In the genomic region with DNA sequence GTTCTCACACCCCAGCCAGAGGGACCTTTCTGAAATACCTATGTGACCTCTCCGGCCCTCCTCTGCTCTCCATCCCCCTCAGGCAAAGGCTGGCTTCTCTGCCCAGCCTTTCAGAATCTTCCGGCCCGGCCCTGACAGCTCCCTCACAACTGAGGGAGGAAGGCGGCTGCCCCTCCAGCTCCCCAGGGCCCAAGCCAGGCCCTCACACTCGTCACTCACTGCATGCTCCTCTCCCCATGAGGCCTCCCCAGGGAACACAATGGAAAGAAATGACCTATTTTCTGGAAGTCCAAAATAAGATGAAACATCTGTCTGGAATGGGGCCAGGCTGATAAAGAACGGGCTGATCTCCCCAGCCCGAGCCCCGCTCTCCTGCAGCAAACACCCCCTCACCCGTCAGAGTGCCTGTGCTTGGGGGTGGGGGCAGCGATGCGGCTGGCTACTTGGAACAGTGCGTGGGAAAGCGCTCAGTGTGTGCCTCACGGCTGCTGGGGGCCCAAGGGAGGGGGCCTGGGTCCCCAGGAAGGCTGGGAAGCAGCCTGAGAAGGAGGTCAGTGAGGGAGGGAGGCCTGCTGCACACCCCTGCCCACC, we compare ENCODE assay signal across 8 cellular contexts. TPM values are rescaled to one million over a fixed set of nuclear protein-coding genes. Genes with fewer than 3 reads are reported as not detected.
A peak's percentile ranks its signal among the peaks of the same experiment; 100 is the strongest.
DNase-seq lines count a peak whose midpoint lies in the region; ATAC-seq and TF ChIP-seq lines count a peak whose summit lies in the region.

No MANE protein-coding gene starts in this region.

- peak overlapping the region; percentile 94 for H3K27ac ChIP-seq in GM23248
- H3K27ac ChIP-seq in caudate nucleus (ENCODE audit: low read depth, low read length): peak overlapping the region; percentile 71
- peak overlapping the region; percentile 100 for H3K27ac ChIP-seq in smooth muscle cell (ENCODE audit: low read depth)

- H3F3A ChIP-seq in GM23248 (ENCODE audit: insufficient read depth) (peaks cover 78% of the 10 kb centered on the region), smooth muscle cell (ENCODE audit: low read depth) (peaks cover 33% of the 10 kb centered on the region)

- no peak overlapping the region for H2AFZ ChIP-seq in GM23248
- no peak overlapping the region for H2AFZ ChIP-seq in smooth muscle cell (ENCODE audit: low read depth)

- no peaks in the 10 kb centered on the region for H4K20me1 ChIP-seq in GM23248 (ENCODE audit: insufficient read depth)
- H4K20me1 ChIP-seq in smooth muscle cell (ENCODE audit: low read depth): peaks cover 35% of the 10 kb centered on the region

- in situ Hi-C loops in GM23248 (cut with MboI): no loop called here

- H3K4me3 ChIP-seq in GM23248 (peak overlapping the region; percentile 37), smooth muscle cell (no peak overlapping the region)

- H3K79me2 ChIP-seq in GM23248 (ENCODE audit: insufficient read depth) (peaks cover 74% of the 10 kb centered on the region), smooth muscle cell (ENCODE audit: low read depth) (peaks cover 56% of the 10 kb centered on the region)

- H3K4me1 ChIP-seq in GM23248 (ENCODE audit: insufficient read depth) (peaks cover 83% of the 10 kb centered on the region), smooth muscle cell (ENCODE audit: low read depth) (peaks cover 71% of the 10 kb centered on the region)

- WGBS in GM23248 (ENCODE audit: low coverage in 1 of 2, low lambda C conversion rate in 2 of 2, missing lambda C conversion rate in 2 of 2), 2 experiments: 2 to 3% methylated on average over 11 to 14 of the region's 14 CpGs
- 8% methylated on average over 14 of the region's 14 CpGs for WGBS in smooth muscle cell (ENCODE audit: low lambda C conversion rate)

- peak overlapping the region; percentile 79 for H3K9ac ChIP-seq in GM23248
- peak overlapping the region; percentile 61 for H3K9ac ChIP-seq in smooth muscle cell (ENCODE audit: low read depth)

- H3K27me3 ChIP-seq in GM23248 (replicated peaks; ENCODE audit: insufficient read depth): no peaks in the 10 kb centered on the region
- no peaks in the 10 kb centered on the region for H3K27me3 ChIP-seq in smooth muscle cell (ENCODE audit: low read depth)

- H3K36me3 ChIP-seq in GM23248 (ENCODE audit: low read depth): 0 out of 2 replicates have a peak, but pooled peaks cover 5% of the 10 kb centered on the region
- no peaks in the 10 kb centered on the region for H3K36me3 ChIP-seq in smooth muscle cell (ENCODE audit: low read depth)

- no peaks in the 10 kb centered on the region for H3K9me3 ChIP-seq in GM23248 (ENCODE audit: low read depth)
- no peaks in the 10 kb centered on the region for H3K9me3 ChIP-seq in smooth muscle cell (replicated peaks; ENCODE audit: low read depth)

- H3K4me2 ChIP-seq in GM23248 (ENCODE audit: unreplicated experiment) (peak overlapping the region; percentile 61), smooth muscle cell (peak overlapping the region; percentile 76)

- no peaks in the 10 kb centered on the region for H3K9me2 ChIP-seq in GM23248 (ENCODE audit: insufficient read depth)

- TF ChIP-seq CTCF in smooth muscle cell (IDR thresholded peaks at IDR 0.05; ENCODE audit: borderline replicate concordance, insufficient read depth, poor library complexity, severe bottlenecking): no peak

- ATAC-seq in HG02588 (IDR thresholded peaks at IDR 0.05; ENCODE audit: unreplicated experiment) (no peak), GM21515 (IDR thresholded peaks at IDR 0.05; ENCODE audit: unreplicated experiment) (no peak)

- peak; percentile 83 for DNase-seq in GM23248
- DNase-seq in caudate nucleus (lab: John Stamatoyannopoulos, UW): peak in 7 of 61 donors; percentile 13 to 39 (median 33)
- DNase-seq in left kidney (ENCODE audit: low read depth, low spot score): peak; percentile 73
- no peak for DNase-seq in smooth muscle cell (lab: John Stamatoyannopoulos, UW; ENCODE audit: unreplicated experiment)
- DNase-seq in NCI-H526 (lab: John Stamatoyannopoulos, UW): no peak
- no peak for DNase-seq in DMS 273 treated with DMSO at 0.1 percent for 48 hours (lab: John Stamatoyannopoulos, UW)

RNA-seq across cellular contexts. Expression of a gene that starts 11.3 kb away (rescaled TPM):
- total RNA-seq in GM23248 (2014; rRNA removed; shearing (Covaris generic)): 189 and 205 TPM in 2 replicates
- 155 and 163 TPM in 2 replicates for polyA plus RNA-seq in GM23248 (2016; fragmentation: Nextera tagmentation; extraction: Ambion mirVana)
- total RNA-seq in smooth muscle cell: 362 and 370 TPM in 2 replicates
- polyA plus RNA-seq in smooth muscle cell: 390 and 522 TPM in 2 replicates

RNA-seq across cellular contexts. Expression of a gene that starts 22.3 kb away (rescaled TPM):
- not detected in 2 replicates for total RNA-seq in GM23248 (2014; rRNA removed; shearing (Covaris generic))
- polyA plus RNA-seq in GM23248 (2016; fragmentation: Nextera tagmentation; extraction: Ambion mirVana): 0.19 TPM in 1 of 2 replicates, not detected in the other
- 1.4 and 3.9 TPM in 2 replicates for total RNA-seq in smooth muscle cell
- polyA plus RNA-seq in smooth muscle cell: 5.0 and 8.5 TPM in 2 replicates

RNA-seq across cellular contexts. Expression of a gene that starts 45.6 kb away (rescaled TPM):
- not detected in 2 replicates for total RNA-seq in GM23248 (2014; rRNA removed; shearing (Covaris generic))
- polyA plus RNA-seq in GM23248 (2016; fragmentation: Nextera tagmentation; extraction: Ambion mirVana): not detected in 2 replicates
- total RNA-seq in smooth muscle cell: not detected in 2 replicates
- polyA plus RNA-seq in smooth muscle cell: 0.10 TPM in 1 of 2 replicates, not detected in the other

RNA-seq across cellular contexts. Expression of a gene that starts 58.0 kb away (rescaled TPM):
- 0.63 TPM in 1 of 2 replicates, not detected in the other for total RNA-seq in GM23248 (2014; rRNA removed; shearing (Covaris generic))
- polyA plus RNA-seq in GM23248 (2016; fragmentation: Nextera tagmentation; extraction: Ambion mirVana): 0.48 and 0.56 TPM in 2 replicates
- 3.9 and 6.2 TPM in 2 replicates for total RNA-seq in smooth muscle cell
- polyA plus RNA-seq in smooth muscle cell: 2.2 and 12.9 TPM in 2 replicates

Comparison
In these comparisons a context has a peak if more than half of its experiments do, and no peak if none do; other contexts are left out.
1. DNase-seq: peak in GM23248 (single experiment) and left kidney (single experiment); none in smooth muscle cell (single experiment), NCI-H526 (0 of 2) and DMS 273 treated with DMSO at 0.1 percent for 48 hours (single experiment).
2. Peak in every context shown above with its lines, with median percentiles within 50 percentile points of each other: H3K27ac ChIP-seq.